1 cellular context compared by ENCODE assay signal in genomic region chr5:75010838-75011237, GRCh38.
TF ChIP-seq lines count a peak whose summit lies in the region.

No MANE protein-coding gene starts in this region.

TF ChIP-seq in HepG2, 621 proteins besides CTCF, POLR2A, EP300 and RAD21 (continued from another document and continues in another):
- TF ChIP-seq MAFF (IDR thresholded peaks at IDR 0.05; ENCODE audit: low read depth, low read length): peak; percentile 40
- no peak for TF ChIP-seq ZNF205 (CRISPR knock-in tag; IDR thresholded peaks at IDR 0.05)
- 0 out of 2 replicates have a peak, but pooled peaks have one; percentile 32 for TF ChIP-seq MLX (CRISPR knock-in tag; IDR thresholded peaks at IDR 0.05)
- TF ChIP-seq GPN1 (CRISPR knock-in tag; IDR thresholded peaks at IDR 0.05; ENCODE audit: borderline replicate concordance): no peak
- TF ChIP-seq SOX6 (IDR thresholded peaks at IDR 0.05): no peak
- TF ChIP-seq SOX6 (CRISPR knock-in tag; IDR thresholded peaks at IDR 0.05): peak; percentile 81
- no peak for TF ChIP-seq MEIS1 (CRISPR knock-in tag; IDR thresholded peaks at IDR 0.05; ENCODE audit: borderline replicate concordance)
- peak; percentile 82 for TF ChIP-seq FOXP4 (CRISPR knock-in tag; IDR thresholded peaks at IDR 0.05)
- TF ChIP-seq POGK (CRISPR knock-in tag; conservative IDR thresholded peaks at IDR 0.05): no peak
- no peak for TF ChIP-seq POLR2AphosphoS5 (IDR thresholded peaks at IDR 0.05; ENCODE audit: low read depth, low read length)
- TF ChIP-seq PPARG (CRISPR knock-in tag; conservative IDR thresholded peaks at IDR 0.05): 0 out of 2 replicates have a peak, but pooled peaks have one; percentile 20
- TF ChIP-seq GRHL1 (CRISPR knock-in tag; conservative IDR thresholded peaks at IDR 0.05): no peak
- TF ChIP-seq ZSCAN21 (CRISPR knock-in tag; IDR thresholded peaks at IDR 0.05; ENCODE audit: borderline replicate concordance): no peak
- no peak for TF ChIP-seq PITX1 (CRISPR knock-in tag; IDR thresholded peaks at IDR 0.05)
- no peak for TF ChIP-seq CENPX (CRISPR knock-in tag; IDR thresholded peaks at IDR 0.05)
- peak; percentile 78 for TF ChIP-seq RARA (CRISPR knock-in tag; IDR thresholded peaks at IDR 0.05)
- TF ChIP-seq ZKSCAN8 (CRISPR knock-in tag; IDR thresholded peaks at IDR 0.05; ENCODE audit: borderline replicate concordance): peak; percentile 72; the same call in 1 of the 2 replicates
- peak; percentile 60 for TF ChIP-seq FOXA1 (IDR thresholded peaks at IDR 0.05)
- TF ChIP-seq FOXA1 (CRISPR knock-in tag; IDR thresholded peaks at IDR 0.05): peak; percentile 69
- TF ChIP-seq ZMYM3 (CRISPR knock-in tag; IDR thresholded peaks at IDR 0.05): no peak
- TF ChIP-seq SOX5 (CRISPR knock-in tag; IDR thresholded peaks at IDR 0.05; ENCODE audit: borderline replicate concordance): peak; percentile 82; the same call in 1 of the 2 replicates
- no peak for TF ChIP-seq ZSCAN22 (CRISPR knock-in tag; IDR thresholded peaks at IDR 0.05)
- TF ChIP-seq ZSCAN9 (CRISPR knock-in tag; IDR thresholded peaks at IDR 0.05; ENCODE audit: borderline replicate concordance): peak; percentile 80; the same call in 1 of the 2 replicates
- TF ChIP-seq ZNF709 (CRISPR knock-in tag; IDR thresholded peaks at IDR 0.05): no peak
- 0 out of 2 replicates have a peak, but pooled peaks have one; percentile 40 for TF ChIP-seq ERF (CRISPR knock-in tag; IDR thresholded peaks at IDR 0.05)
- TF ChIP-seq HIC2 (CRISPR knock-in tag; IDR thresholded peaks at IDR 0.05; ENCODE audit: low read depth): peak; percentile 54; the same call in 1 of the 2 replicates
- no peak for TF ChIP-seq CREB1 (IDR thresholded peaks at IDR 0.05)
- TF ChIP-seq CREB1 (CRISPR knock-in tag; IDR thresholded peaks at IDR 0.05): peak; percentile 28; the same call in 1 of the 2 replicates
- no peak for TF ChIP-seq CENPT (CRISPR knock-in tag; IDR thresholded peaks at IDR 0.05; ENCODE audit: low read depth)
- TF ChIP-seq TCF7 (IDR thresholded peaks at IDR 0.05; ENCODE audit: low read depth): no peak
- TF ChIP-seq FOXO1 (CRISPR knock-in tag; IDR thresholded peaks at IDR 0.05): peak; percentile 64; the same call in 1 of the 2 replicates
- peak; percentile 83 for TF ChIP-seq ARID5B (CRISPR knock-in tag; IDR thresholded peaks at IDR 0.05)
- no peak for TF ChIP-seq ZNF792 (CRISPR knock-in tag; IDR thresholded peaks at IDR 0.05)
- peak; percentile 60; the same call in 1 of the 2 replicates for TF ChIP-seq ZGPAT (CRISPR knock-in tag; IDR thresholded peaks at IDR 0.05)
- no peak for TF ChIP-seq ZNF512 (CRISPR knock-in tag; IDR thresholded peaks at IDR 0.05)
- TF ChIP-seq RCOR2 (CRISPR knock-in tag; IDR thresholded peaks at IDR 0.05): peak; percentile 71; the same call in 1 of the 2 replicates
- no peak for TF ChIP-seq HNF1B (CRISPR knock-in tag; IDR thresholded peaks at IDR 0.05)
- TF ChIP-seq ZNF232 (CRISPR knock-in tag; IDR thresholded peaks at IDR 0.05; ENCODE audit: borderline replicate concordance): peak; percentile 100
- TF ChIP-seq ISL2 (CRISPR knock-in tag; IDR thresholded peaks at IDR 0.05): peak; percentile 67
- TF ChIP-seq NFIC (IDR thresholded peaks at IDR 0.05; ENCODE audit: low read length): 0 out of 2 replicates have a peak, but pooled peaks have one; percentile 24
- TF ChIP-seq ZNF280B (CRISPR knock-in tag; IDR thresholded peaks at IDR 0.05; ENCODE audit: borderline replicate concordance): no peak
- no peak for TF ChIP-seq PRPF4 (IDR thresholded peaks at IDR 0.05; ENCODE audit: low read depth, low read length, poor library complexity, severe bottlenecking)
- no peak for TF ChIP-seq MXD3 (CRISPR knock-in tag; IDR thresholded peaks at IDR 0.05)
- TF ChIP-seq HMG20A (CRISPR knock-in tag; IDR thresholded peaks at IDR 0.05; ENCODE audit: borderline replicate concordance): 0 out of 2 replicates have a peak, but pooled peaks have one; percentile 34
- TF ChIP-seq TBL1XR1 (IDR thresholded peaks at IDR 0.05; ENCODE audit: borderline replicate concordance, low read length, partially characterized antibody): peak; percentile 66
- no peak for TF ChIP-seq KLF11 (CRISPR knock-in tag; IDR thresholded peaks at IDR 0.05)
